In the genomic region with DNA sequence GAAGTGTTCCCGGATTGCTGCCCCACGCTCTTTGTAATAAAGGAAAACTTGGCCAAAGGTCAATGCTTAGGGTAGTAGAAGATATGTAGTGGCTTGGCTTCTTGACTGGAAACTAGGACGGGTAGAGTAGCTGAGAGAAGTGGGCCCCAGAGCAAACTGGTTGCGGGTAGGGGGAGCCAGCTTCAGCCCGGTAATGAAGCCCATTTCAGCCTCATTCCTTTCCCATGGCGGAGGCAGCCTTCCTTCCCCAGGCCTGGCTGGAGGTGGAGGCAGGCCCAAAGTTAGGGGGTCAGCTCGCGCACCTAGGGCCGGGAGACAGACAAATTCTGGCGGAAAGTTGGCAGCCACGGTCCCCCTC, we compare ENCODE assay signal across 8 cellular contexts. TPM values are rescaled to one million over a fixed set of nuclear protein-coding genes. Genes with fewer than 3 reads are reported as not detected.
DNase-seq lines count a peak whose midpoint lies in the region; ATAC-seq and TF ChIP-seq lines count a peak whose summit lies in the region.

No MANE protein-coding gene starts in this region.

- peak overlapping the region; percentile 77 for H3K4me3 Mint-ChIP-seq in activated naive CD4-positive, alpha-beta T cell treated with anti-CD3 and anti-CD28 coated beads, Interleukin-2, amount 50 U/mL, for 24 hours
- H3K4me3 Mint-ChIP-seq in WTC11, result peak overlapping the region; percentile 91

- no peaks in the 10 kb centered on the region for H3K36me3 ChIP-seq in parathyroid adenoma (ENCODE audit: control insufficient read depth, insufficient read depth, low read length)

- ATAC-seq in WTC11 (peak; percentile 60), Right ventricle myocardium superior (ENCODE audit: poor library complexity) (peak; percentile 80), HG02642 (IDR thresholded peaks at IDR 0.05; ENCODE audit: poor library complexity, unreplicated experiment) (no peak)

- H3K9me3 Mint-ChIP-seq in activated naive CD4-positive, alpha-beta T cell treated with anti-CD3 and anti-CD28 coated beads, Interleukin-2, amount 50 U/mL, for 24 hours, result no peaks in the 10 kb centered on the region
- H3K9me3 Mint-ChIP-seq in WTC11, result no peaks in the 10 kb centered on the region

- H3K27me3 ChIP-seq in parathyroid adenoma (ENCODE audit: control insufficient read depth, insufficient read depth, low read length), result no peaks in the 10 kb centered on the region

- peaks cover 10% of the 10 kb centered on the region for H3K4me1 Mint-ChIP-seq in activated naive CD4-positive, alpha-beta T cell treated with anti-CD3 and anti-CD28 coated beads, Interleukin-2, amount 50 U/mL, for 24 hours
- H3K4me1 Mint-ChIP-seq in WTC11, result peaks cover 12% of the 10 kb centered on the region

- TF ChIP-seq CTCF in WTC11 (IDR thresholded peaks at IDR 0.05), result no peak
- TF ChIP-seq CTCF in parathyroid adenoma (IDR thresholded peaks at IDR 0.05), result no peak

- CTCF ChIA-PET in WTC11 (lab: Charles Lee), result interaction anchor here (0.7 to 1.7 kb wide), 6 partner anchors 12 to 227 kb away, joined by 3 to 10 read pairs (median 4); no protein-coding TSS in a partner anchor

- no peaks in the 10 kb centered on the region for H3K79me2 ChIP-seq in parathyroid adenoma

- H3K27ac Mint-ChIP-seq in activated naive CD4-positive, alpha-beta T cell treated with anti-CD3 and anti-CD28 coated beads, Interleukin-2, amount 50 U/mL, for 24 hours, result no peak overlapping the region
- peak overlapping the region; percentile 87 for H3K27ac Mint-ChIP-seq in WTC11

- peaks cover 12% of the 10 kb centered on the region for H3K27me3 Mint-ChIP-seq in activated naive CD4-positive, alpha-beta T cell treated with anti-CD3 and anti-CD28 coated beads, Interleukin-2, amount 50 U/mL, for 24 hours
- H3K27me3 Mint-ChIP-seq in WTC11 (ENCODE audit: low read depth), result peaks cover 2% of the 10 kb centered on the region; the same call in 1 of the 2 replicates

- no peaks in the 10 kb centered on the region for H3K4me1 ChIP-seq in parathyroid adenoma

- POLR2A ChIA-PET in WTC11 (lab: Charles Lee), result interaction anchor here (0.6 to 1.4 kb wide), 3 partner anchors 91 to 200 kb away, joined by 3 to 8 read pairs (median 7); partner anchors contain the start of genes FUBP1 and MIGA1

- H3K4me3 ChIP-seq in parathyroid adenoma (ENCODE audit: low read depth, low read length), result peak overlapping the region; percentile 66

- DNase-seq in activated naive CD4-positive, alpha-beta T cell treated with Interleukin-2 at 50 U/mL for 16 hours, result no peak
- no peak for DNase-seq in WTC11 (ENCODE audit: low spot score)
- no peak for DNase-seq in Right ventricle myocardium superior
- DNase-seq in SK-N-DZ (ENCODE audit: low spot score), result no peak
- DNase-seq in NCI-H2107 treated with DMSO at 0.1 percent for 48 hours (lab: John Stamatoyannopoulos, UW; ENCODE audit: unreplicated experiment), result no peak

- H3K9me3 ChIP-seq in parathyroid adenoma (ENCODE audit: control insufficient read depth, low read length), result no peaks in the 10 kb centered on the region

- no peak overlapping the region for H3K9ac ChIP-seq in parathyroid adenoma

- H3K4me2 ChIP-seq in parathyroid adenoma (ENCODE audit: low read length), result peak overlapping the region; percentile 79

- H3K36me3 Mint-ChIP-seq in activated naive CD4-positive, alpha-beta T cell treated with anti-CD3 and anti-CD28 coated beads, Interleukin-2, amount 50 U/mL, for 24 hours, result peaks cover 11% of the 10 kb centered on the region
- H3K36me3 Mint-ChIP-seq in WTC11, result no peaks in the 10 kb centered on the region; the same call in 1 of the 2 replicates

- H2AFZ ChIP-seq in parathyroid adenoma, result peak overlapping the region; percentile 87

- peak overlapping the region; percentile 53 for H3K27ac ChIP-seq in parathyroid adenoma

- intact Hi-C loops in Right ventricle myocardium superior (cut with DNase I), result no loop called here

TF ChIP-seq in WTC11, 78 proteins besides CTCF, POLR2A, EP300 and RAD21 (continues in another document):
- TF ChIP-seq, protein P1, sequence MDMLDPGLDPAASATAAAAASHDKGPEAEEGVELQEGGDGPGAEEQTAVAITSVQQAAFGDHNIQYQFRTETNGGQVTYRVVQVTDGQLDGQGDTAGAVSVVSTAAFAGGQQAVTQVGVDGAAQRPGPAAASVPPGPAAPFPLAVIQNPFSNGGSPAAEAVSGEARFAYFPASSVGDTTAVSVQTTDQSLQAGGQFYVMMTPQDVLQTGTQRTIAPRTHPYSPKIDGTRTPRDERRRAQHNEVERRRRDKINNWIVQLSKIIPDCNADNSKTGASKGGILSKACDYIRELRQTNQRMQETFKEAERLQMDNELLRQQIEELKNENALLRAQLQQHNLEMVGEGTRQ (CRISPR knock-in tag; IDR thresholded peaks at IDR 0.05), result no peak
- TF ChIP-seq SOX15 (CRISPR knock-in tag; IDR thresholded peaks at IDR 0.05) (no peak), SP1 (CRISPR knock-in tag; conservative IDR thresholded peaks at IDR 0.05) (peak; percentile 11; the same call in 1 of the 2 replicates), HMGXB4 (CRISPR knock-in tag; IDR thresholded peaks at IDR 0.05) (no peak), USF1 (CRISPR knock-in tag; IDR thresholded peaks at IDR 0.05) (0 out of 2 replicates have a peak, but pooled peaks have one; percentile 10), CDX4 (CRISPR knock-in tag; IDR thresholded peaks at IDR 0.05; ENCODE audit: borderline replicate concordance) (no peak), CREB1 (CRISPR knock-in tag; IDR thresholded peaks at IDR 0.05) (no peak; the same call in 1 of the 2 replicates), E2F5 (CRISPR knock-in tag; IDR thresholded peaks at IDR 0.05) (no peak), TP53 (CRISPR knock-in tag; IDR thresholded peaks at IDR 0.05) (no peak), ZNF512 (CRISPR knock-in tag; IDR thresholded peaks at IDR 0.05; ENCODE audit: borderline replicate concordance) (peak; percentile 40; the same call in 1 of the 2 replicates)

RNA-seq across cellular contexts. Expression of gene NEXN, which starts 0.4 kb away (rescaled TPM):
- total RNA-seq in WTC11 (2021) (1.4 to 2.5 TPM (median 1.6 TPM) in 3 replicates), Right ventricle myocardium superior (370 TPM)
- polyA plus RNA-seq in SK-N-DZ (2014; cell fraction: cytosol; rRNA removed), result not detected in 2 replicates
- polyA plus RNA-seq in SK-N-DZ (2014; cell fraction: nucleus; rRNA removed), result 0.15 and 0.55 TPM in 2 replicates

Comparison
In these comparisons a context has a peak if more than half of its experiments do, and no peak if none do; other contexts are left out.
1. RNA of gene NEXN, which starts 0.4 kb away (total RNA-seq): 370 TPM in Right ventricle myocardium superior (single experiment); 1.4 to 2.5 TPM in WTC11; every median in the first group is over 100 times any median in the second.